ENCODE assay signal across 27 cellular contexts in genomic region chr3:47964740-47965139, GRCh38.
"Had no signal": no experiment of that assay in that cellular context is flagged by ENCODE, and none has a peak within 500 bp of the region (broad histone marks: within the 10 kb centered on the region; RNA-seq: fewer than 3 reads in every experiment).

No MANE protein-coding gene starts in this region.

- H3K36me3 ChIP-seq: esophagus squamous epithelium, ovary, stomach, thyroid gland, vagina had no signal

- ATAC-seq: effector memory CD8-positive, alpha-beta T cell; heart right ventricle; left colon; left ventricle myocardium superior; natural killer cell; sciatic nerve; stimulated activated effector memory CD8-positive, alpha-beta T cell treated with anti-CD3 and anti-CD28 coated beads, Interleukin-12 subunit alpha, Interleukin-12 subunit beta, amount 100 ng/mL, for 72 hours had no signal

- H3K9me3 Mint-ChIP-seq: effector memory CD8-positive, alpha-beta T cell; memory B cell; natural killer cell; stimulated activated effector memory CD8-positive, alpha-beta T cell treated with anti-CD3 and anti-CD28 coated beads, Interleukin-12 subunit alpha, Interleukin-12 subunit beta, amount 100 ng/mL, for 72 hours had no signal

- FAIRE-seq: endometrium, islet of Langerhans had no signal

- H3K4me3 ChIP-seq: esophagus squamous epithelium, heart right ventricle, lung, ovary, stomach, thyroid gland, vagina had no signal

- H3K27ac ChIP-seq: esophagus squamous epithelium, heart right ventricle, ovary, stomach, thyroid gland, vagina had no signal

- H3K27me3 Mint-ChIP-seq: effector memory CD8-positive, alpha-beta T cell; memory B cell; progenitor cell of endocrine pancreas had no signal

- DNase-seq: cortex of kidney; effector memory CD8-positive, alpha-beta T cell; erythroblast; esophagus squamous epithelium; foreskin melanocyte; glutamatergic neuron; heart right ventricle; hippocampal formation; kidney glomerular epithelial cell; left colon; left ventricle myocardium superior; natural killer cell; occipital lobe; ovary; stimulated activated CD4-positive, alpha-beta T cell treated with anti-CD3 and anti-CD28 coated beads, Interleukin-2, amount 100 ng/mL, for 24 hours; stimulated activated CD4-positive, alpha-beta T cell treated with anti-CD3 and anti-CD28 coated beads, Interleukin-4, amount 100 ng/mL, for 24 hours; stimulated activated naive CD4-positive, alpha-beta T cell treated with Interleukin-2 at 50 U/mL for 16 hours; stomach; thyroid gland had no signal

- H3K36me3 Mint-ChIP-seq: natural killer cell had no signal

- H3K27me3 ChIP-seq: esophagus squamous epithelium, heart right ventricle, ovary, stomach, thyroid gland, vagina had no signal

- H3K9me3 ChIP-seq: esophagus squamous epithelium, heart right ventricle, ovary, stomach, thyroid gland, vagina had no signal

- H3K4me3 Mint-ChIP-seq: effector memory CD8-positive, alpha-beta T cell; memory B cell; natural killer cell; stimulated activated effector memory CD8-positive, alpha-beta T cell treated with anti-CD3 and anti-CD28 coated beads, Interleukin-12 subunit alpha, Interleukin-12 subunit beta, amount 100 ng/mL, for 72 hours had no signal

- H3K27ac Mint-ChIP-seq: memory B cell; progenitor cell of endocrine pancreas; stimulated activated effector memory CD8-positive, alpha-beta T cell treated with anti-CD3 and anti-CD28 coated beads, Interleukin-12 subunit alpha, Interleukin-12 subunit beta, amount 100 ng/mL, for 72 hours had no signal
